ENCODE assay signal across 14 cellular contexts in genomic region chr20:57581202-57582028, GRCh38. TPM values are rescaled to one million over a fixed set of nuclear protein-coding genes. Genes with fewer than 3 reads are reported as not detected.
DNase-seq lines count a peak whose midpoint lies in the region; ATAC-seq and TF ChIP-seq lines count a peak whose summit lies in the region.
"Had no signal": no experiment of that assay in that cellular context is flagged by ENCODE, and none has a peak within 500 bp of the region (broad histone marks: within the 10 kb centered on the region; RNA-seq: fewer than 3 reads in every experiment).

No MANE protein-coding gene starts in this region.

- peak overlapping the region; percentile 69 to 85 (median 74) for H3K27ac ChIP-seq in esophagus muscularis mucosa (replicated peaks in 1 of 4)
- H3K27ac ChIP-seq in neuronal stem cell (replicated peaks; ENCODE audit: low read length), result no peak overlapping the region
- peak overlapping the region; percentile 47 for H3K27ac ChIP-seq in upper lobe of right lung

- no peak for TF ChIP-seq EP300 in esophagus muscularis mucosa (IDR thresholded peaks at IDR 0.05)

- no peak for TF ChIP-seq POLR2A in esophagus muscularis mucosa (IDR thresholded peaks at IDR 0.05; ENCODE audit: low read depth)

- no peak overlapping the region for H3K9ac ChIP-seq in neuronal stem cell (ENCODE audit: low read depth, low read length, poor library complexity)

- H3K9me3 ChIP-seq in esophagus muscularis mucosa (no peaks in the 10 kb centered on the region), neuronal stem cell (replicated peaks in 1 of 2; ENCODE audit: control insufficient read depth in 2 of 2, insufficient read depth in 1 of 2, low read depth in 1 of 2, low read length in 2 of 2) (peaks cover 0 to 5% of the 10 kb centered on the region in 2 donors), upper lobe of right lung (no peaks in the 10 kb centered on the region)

- peak overlapping the region; percentile 12 for H3K23ac ChIP-seq in neuronal stem cell (ENCODE audit: low read depth, low read length, poor library complexity)

- peaks cover 3% of the 10 kb centered on the region for H3K79me1 ChIP-seq in neuronal stem cell (ENCODE audit: low read depth, low read length)

- no peak overlapping the region for H3K4ac ChIP-seq in neuronal stem cell (ENCODE audit: low read length)

- intact Hi-C loops in esophagus muscularis mucosa (cut with DNase I) (no loop called here), upper lobe of right lung (cut with DNase I) (no loop called here)

- peak overlapping the region; percentile 40 for H2AK5ac ChIP-seq in neuronal stem cell (ENCODE audit: low read depth, low read length)

- no peak overlapping the region for H3K4me3 ChIP-seq in esophagus muscularis mucosa
- H3K4me3 ChIP-seq in neuronal stem cell (ENCODE audit: low read length in 2 of 2), result no peak overlapping the region
- no peak overlapping the region for H3K4me3 ChIP-seq in upper lobe of right lung

- WGBS in esophagus muscularis mucosa, result 66% methylated on average over 10 of the region's 14 CpGs
- WGBS in neuronal stem cell (ENCODE audit: extremely low coverage in 2 of 2, insufficient read length in 2 of 2, insufficient replicate concordance in 1 of 2), 2 donors, result no CpG with 5 or more reads among the region's 14 CpGs

- no peak overlapping the region for H3K18ac ChIP-seq in neuronal stem cell (ENCODE audit: low read length)

- no peak overlapping the region for H3K4me2 ChIP-seq in neuronal stem cell (ENCODE audit: insufficient read depth, low read length, poor library complexity, severe bottlenecking)

- H2BK12ac ChIP-seq in neuronal stem cell (ENCODE audit: low read length), result no peak overlapping the region

- no peak overlapping the region for H2BK5ac ChIP-seq in neuronal stem cell (ENCODE audit: low read length)

- TF ChIP-seq CTCF in esophagus muscularis mucosa (IDR thresholded peaks at IDR 0.05) (no peak), upper lobe of right lung (IDR thresholded peaks at IDR 0.05) (no peak)

- DNase-seq in NOMO-1 treated with dmso at 0.1 percent for 144 hours (lab: John Stamatoyannopoulos, UW; ENCODE audit: unreplicated experiment), result peak; percentile 55
- no peak for DNase-seq in esophagus muscularis mucosa (ENCODE audit: extremely low spot score)
- no peak for DNase-seq in neuronal stem cell (ENCODE audit: low spot score)
- no peak for DNase-seq in upper lobe of right lung
- DNase-seq in NCI-H146 (lab: John Stamatoyannopoulos, UW), result no peak
- no peak for DNase-seq in activated gamma-delta T cell treated with Interleukin-2 at 50 U/mL for 16 hours
- DNase-seq in RPMI8226, result no peak
- DNase-seq: CD8-positive, alpha-beta T cell; NCI-H526 treated with DMSO at 0.1 percent for 48 hours; stimulated activated CD4-positive, alpha-beta T cell treated with anti-CD3 and anti-CD28 coated beads, Interleukin-4, amount 100 ng/mL, for 24 hours; stimulated activated naive CD8-positive, alpha-beta T cell treated with anti-CD3 and anti-CD28 coated beads, Interleukin-15, Interleukin-2, amounts not matched to agents 100 U/mL and 50 U/mL, for 24 hours had no signal

- no peak overlapping the region for H3K14ac ChIP-seq in neuronal stem cell (ENCODE audit: low read length)

- H4K8ac ChIP-seq in neuronal stem cell (ENCODE audit: low read depth, low read length), result no peak overlapping the region

- peak; percentile 79 for ATAC-seq in upper lobe of right lung
- ATAC-seq: CD8-positive, alpha-beta T cell; SK-N-SH treated with all-trans-retinoic acid at 6 μM for 48 hours; stimulated activated naive CD8-positive, alpha-beta T cell treated with anti-CD3 and anti-CD28 coated beads, Interleukin-15, Interleukin-2, amounts not matched to agents 100 U/mL and 50 U/mL, for 24 hours had no signal

- peaks cover 2 to 60% (median 57%) of the 10 kb centered on the region in 4 donors for H3K4me1 ChIP-seq in esophagus muscularis mucosa
- H3K4me1 ChIP-seq in neuronal stem cell (ENCODE audit: control insufficient read depth in 2 of 2, insufficient read depth in 1 of 2, low read depth in 1 of 2, low read length in 2 of 2), result peaks cover 2 to 4% of the 10 kb centered on the region in 2 donors
- H3K4me1 ChIP-seq in upper lobe of right lung, result peaks cover 19% of the 10 kb centered on the region

- H3K36me3 ChIP-seq in esophagus muscularis mucosa (no peaks in the 10 kb centered on the region), neuronal stem cell (replicated peaks in 1 of 2; ENCODE audit: control insufficient read depth in 2 of 2, insufficient read depth in 2 of 2, low read length in 2 of 2) (no peaks in the 10 kb centered on the region), upper lobe of right lung (no peaks in the 10 kb centered on the region)

- H3K27me3 ChIP-seq in esophagus muscularis mucosa (peaks cover 0 to 55% (median 0%) of the 10 kb centered on the region in 4 donors), neuronal stem cell (ENCODE audit: control insufficient read depth in 3 of 3, insufficient read depth in 3 of 3, low read depth in 1 of 3, low read length in 3 of 3) (peaks cover 0 to 44% (median 0%) of the 10 kb centered on the region in 3 experiments), upper lobe of right lung (peaks cover 40% of the 10 kb centered on the region)

- no peak overlapping the region for H2BK120ac ChIP-seq in neuronal stem cell (ENCODE audit: low read depth, low read length)

- H2AFZ ChIP-seq in neuronal stem cell (ENCODE audit: low read length), result no peak overlapping the region

- no peak overlapping the region for H2BK15ac ChIP-seq in neuronal stem cell (ENCODE audit: low read length)

- H4K91ac ChIP-seq in neuronal stem cell (ENCODE audit: low read depth, low read length, poor library complexity), result no peak overlapping the region

RNA-seq across cellular contexts. Expression of gene PCK1, which starts 20.5 kb away (rescaled TPM):
- total RNA-seq in esophagus muscularis mucosa, result under 1 TPM in 3 of 4 donors, not detected in 1; under 0.01 to 0.63 (median 0.06) TPM
- not detected for polyA plus RNA-seq in neuronal stem cell (2013, experiment 1 of 2)
- not detected for polyA plus RNA-seq in neuronal stem cell (2013, experiment 2 of 2)
- total RNA-seq in upper lobe of right lung, result 4.7 TPM
- total RNA-seq: CD8-positive, alpha-beta T cell; glomerular endothelial cell had no signal

RNA-seq across cellular contexts. Expression of gene ZBP1, which starts 38.8 kb away (rescaled TPM):
- under 1 TPM in 2 of 4 donors, not detected in 2; 0.33 to 0.75 TPM for total RNA-seq in esophagus muscularis mucosa
- polyA plus RNA-seq in neuronal stem cell (2013, experiment 1 of 2), result not detected
- polyA plus RNA-seq in neuronal stem cell (2013, experiment 2 of 2), result not detected
- total RNA-seq in upper lobe of right lung, result 2.7 TPM
- total RNA-seq: glomerular endothelial cell had no signal

RNA-seq across cellular contexts. Expression of gene CTCFL, which starts 56.5 kb away (rescaled TPM):
- total RNA-seq in esophagus muscularis mucosa, result not detected
- polyA plus RNA-seq in neuronal stem cell (2013, experiment 1 of 2), result 0.14 TPM
- polyA plus RNA-seq in neuronal stem cell (2013, experiment 2 of 2), result 0.19 TPM
- not detected for total RNA-seq in upper lobe of right lung
- total RNA-seq: CD8-positive, alpha-beta T cell; glomerular endothelial cell; lower leg skin had no signal
